12 cellular contexts compared by ENCODE assay signal in the genomic region with DNA sequence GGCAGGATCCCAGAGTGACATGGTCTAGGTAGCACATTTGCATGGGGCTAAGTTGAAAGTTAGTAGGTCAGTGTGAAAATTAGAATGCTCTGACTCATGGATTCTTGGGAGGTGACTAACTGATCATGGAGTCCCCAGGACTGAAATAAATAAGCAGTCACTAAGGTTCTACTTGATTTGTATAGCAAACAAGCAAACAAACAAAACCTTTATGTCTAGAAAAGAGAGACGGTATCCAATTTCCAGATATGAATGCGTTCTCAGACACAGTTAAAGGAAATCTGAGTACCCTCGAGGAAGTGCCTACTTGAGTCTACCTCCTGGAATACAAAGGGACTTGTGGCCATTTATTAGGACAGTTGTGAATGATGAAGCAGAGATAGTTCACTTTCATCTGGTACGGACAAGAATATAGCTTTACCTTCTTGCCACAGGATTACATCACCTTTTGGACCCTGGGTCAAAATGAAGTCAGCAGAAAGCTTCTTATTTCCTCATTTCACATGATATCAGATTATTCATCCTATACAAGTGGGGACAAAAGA. TPM values are rescaled to one million over a fixed set of nuclear protein-coding genes. Genes with fewer than 3 reads are reported as not detected.
DNase-seq lines count a peak whose midpoint lies in the region; ATAC-seq and TF ChIP-seq lines count a peak whose summit lies in the region.
"Had no signal": no experiment of that assay in that cellular context is flagged by ENCODE, and none has a peak within 500 bp of the region (broad histone marks: within the 10 kb centered on the region; RNA-seq: fewer than 3 reads in every experiment).

No MANE protein-coding gene starts in this region.

- H3K27ac ChIP-seq in PC-3 (ENCODE audit: low read length), result peak overlapping the region; percentile 60
- H3K27ac ChIP-seq in heart left ventricle, result no peak overlapping the region
- H3K27ac ChIP-seq: KMS-11, transverse colon had no signal

- H3K9me3 ChIP-seq in PC-3 (ENCODE audit: low read length) (no peaks in the 10 kb centered on the region), heart left ventricle (no peaks in the 10 kb centered on the region)
- H3K9me3 ChIP-seq: transverse colon had no signal

- H3K4me1 Mint-ChIP-seq in activated CD4-positive, alpha-beta T cell treated with anti-CD3 and anti-CD28 coated beads for 36 hours, result peaks cover 2% of the 10 kb centered on the region
- H3K4me1 Mint-ChIP-seq in stimulated activated effector memory CD8-positive, alpha-beta T cell treated with anti-CD3 and anti-CD28 coated beads, Interleukin-12 subunit alpha, Interleukin-12 subunit beta, amount 100 ng/mL, for 72 hours, result peaks cover 6% of the 10 kb centered on the region
- H3K4me1 Mint-ChIP-seq: memory B cell had no signal

- 85 to 92% (median 88%) methylated on average over 4 of the region's 4 CpGs for WGBS in heart left ventricle, 4 donors

- no peaks in the 10 kb centered on the region for H3K27me3 Mint-ChIP-seq in activated CD4-positive, alpha-beta T cell treated with anti-CD3 and anti-CD28 coated beads for 36 hours
- H3K27me3 Mint-ChIP-seq: memory B cell had no signal

- H2AFZ ChIP-seq in PC-3 (ENCODE audit: low read length), result no peak overlapping the region

- H3K4me3 ChIP-seq in PC-3 (ENCODE audit: low read length), result no peak overlapping the region; the same call in 1 of the 2 replicates
- no peak overlapping the region for H3K4me3 ChIP-seq in heart left ventricle
- H3K4me3 ChIP-seq: transverse colon had no signal

- H3K4me3 Mint-ChIP-seq in activated CD4-positive, alpha-beta T cell treated with anti-CD3 and anti-CD28 coated beads for 36 hours, result no peak overlapping the region
- no peak overlapping the region for H3K4me3 Mint-ChIP-seq in stimulated activated effector memory CD8-positive, alpha-beta T cell treated with anti-CD3 and anti-CD28 coated beads, Interleukin-12 subunit alpha, Interleukin-12 subunit beta, amount 100 ng/mL, for 72 hours
- H3K4me3 Mint-ChIP-seq: H9, memory B cell had no signal

- no peaks in the 10 kb centered on the region for H3K9me2 ChIP-seq in PC-3 (replicated peaks; ENCODE audit: low read length)

- ATAC-seq in activated CD4-positive, alpha-beta T cell treated with anti-CD3 and anti-CD28 coated beads for 36 hours, result peak; percentile 63
- ATAC-seq in PC-3, result peak; percentile 89
- ATAC-seq in stimulated activated effector memory CD8-positive, alpha-beta T cell treated with anti-CD3 and anti-CD28 coated beads, Interleukin-12 subunit alpha, Interleukin-12 subunit beta, amount 100 ng/mL, for 72 hours, result peak; percentile 90
- no peak for ATAC-seq in GM21360 (IDR thresholded peaks at IDR 0.05; ENCODE audit: unreplicated experiment)
- ATAC-seq in heart left ventricle, result no peak

- peaks cover 24% of the 10 kb centered on the region for H3K4me1 ChIP-seq in PC-3 (ENCODE audit: insufficient read depth, low read length)
- no peaks in the 10 kb centered on the region for H3K4me1 ChIP-seq in heart left ventricle
- H3K4me1 ChIP-seq: transverse colon had no signal

- DNase-seq in activated CD4-positive, alpha-beta T cell treated with anti-CD3 and anti-CD28 coated beads for 36 hours, result no peak
- no peak for DNase-seq in activated CD4-positive, alpha-beta T cell treated with anti-CD3 and anti-CD28 coated beads for 4 hours
- DNase-seq in PC-3 (peak; percentile 88), fibroblast of gingiva (ENCODE audit: low read depth) (peak; percentile 60), heart left ventricle (no peak), COR-L47 (lab: John Stamatoyannopoulos, UW) (no peak)
- no peak for DNase-seq in stimulated activated effector memory CD8-positive, alpha-beta T cell treated with anti-CD3 and anti-CD28 coated beads, Interleukin-12 subunit alpha, Interleukin-12 subunit beta, amount 100 ng/mL, for 72 hours (ENCODE audit: low spot score in 2 of 2)
- DNase-seq: H9, transverse colon had no signal

- H3F3A ChIP-seq in PC-3 (ENCODE audit: low read length, unreplicated experiment), result no peaks in the 10 kb centered on the region

- peak overlapping the region; percentile 64 for H3K4me2 ChIP-seq in PC-3 (ENCODE audit: low read length)
- H3K4me2 ChIP-seq: KMS-11 had no signal

- POLR2A ChIA-PET in activated CD4-positive, alpha-beta T cell treated with anti-CD3 and anti-CD28 coated beads for 36 hours (lab: Charles Lee), result interaction anchor here (0.5 kb wide), 1 partner anchor 126 kb away, joined by 3 read pairs; the partner anchor contains the start of gene HNRNPA3
- POLR2A ChIA-PET in PC-3 (lab: Charles Lee; ENCODE audit: unreplicated experiment), result no interaction called here

- no peaks in the 10 kb centered on the region for H3K9me3 Mint-ChIP-seq in activated CD4-positive, alpha-beta T cell treated with anti-CD3 and anti-CD28 coated beads for 36 hours (ENCODE audit: low read depth)
- no peaks in the 10 kb centered on the region for H3K9me3 Mint-ChIP-seq in stimulated activated effector memory CD8-positive, alpha-beta T cell treated with anti-CD3 and anti-CD28 coated beads, Interleukin-12 subunit alpha, Interleukin-12 subunit beta, amount 100 ng/mL, for 72 hours
- H3K9me3 Mint-ChIP-seq: H9, memory B cell had no signal

- TF ChIP-seq CTCF in PC-3 (conservative IDR thresholded peaks at IDR 0.05; ENCODE audit: low read depth, low read length) (no peak), heart left ventricle (IDR thresholded peaks at IDR 0.05) (no peak)

- H3K36me3 Mint-ChIP-seq in activated CD4-positive, alpha-beta T cell treated with anti-CD3 and anti-CD28 coated beads for 36 hours (ENCODE audit: low read depth), result no peaks in the 10 kb centered on the region
- no peaks in the 10 kb centered on the region for H3K36me3 Mint-ChIP-seq in stimulated activated effector memory CD8-positive, alpha-beta T cell treated with anti-CD3 and anti-CD28 coated beads, Interleukin-12 subunit alpha, Interleukin-12 subunit beta, amount 100 ng/mL, for 72 hours
- H3K36me3 Mint-ChIP-seq: memory B cell had no signal

- intact Hi-C loops in activated CD4-positive, alpha-beta T cell treated with anti-CD3 and anti-CD28 coated beads for 36 hours (cut with DNase I, micrococcal nuclease), result loop anchor here in 1 of 2 experiments (5.0 kb wide), 1 partner anchor 279 kb away; a partner anchor contains a TSS
- intact Hi-C loops in PC-3 (cut with micrococcal nuclease), result loop anchor here (1.0 kb wide), 1 partner anchor 59 kb away; no protein-coding TSS in a partner anchor
- intact Hi-C loops in heart left ventricle (cut with DNase I), result loop anchor here (2.0 to 10.0 kb wide), 12 partner anchors 74 to 427 kb away; no protein-coding TSS in a partner anchor

- no peak overlapping the region for H3K27ac Mint-ChIP-seq in activated CD4-positive, alpha-beta T cell treated with anti-CD3 and anti-CD28 coated beads for 36 hours
- H3K27ac Mint-ChIP-seq in stimulated activated effector memory CD8-positive, alpha-beta T cell treated with anti-CD3 and anti-CD28 coated beads, Interleukin-12 subunit alpha, Interleukin-12 subunit beta, amount 100 ng/mL, for 72 hours, result peak overlapping the region; percentile 7
- H3K27ac Mint-ChIP-seq: H9, memory B cell had no signal

- no TSS peak for BruUV-seq in PC-3 (replicated peaks; lab: Mats Ljungman, UMichigan)

- CTCF ChIA-PET in activated CD4-positive, alpha-beta T cell treated with anti-CD3 and anti-CD28 coated beads for 36 hours (lab: Charles Lee), result interaction anchor here (0.9 to 7.3 kb wide), 4 partner anchors 78 to 386 kb away, joined by 3 to 153 read pairs (median 42); no protein-coding TSS in a partner anchor
- CTCF ChIA-PET in PC-3 (lab: Charles Lee), result interaction anchor here (1.0 kb wide), 1 partner anchor 55 kb away, joined by 3 read pairs; no protein-coding TSS in a partner anchor

- H3K79me2 ChIP-seq in PC-3 (ENCODE audit: low read length), result no peaks in the 10 kb centered on the region

- no peaks in the 10 kb centered on the region for H4K20me1 ChIP-seq in PC-3 (ENCODE audit: low read length)

- no peaks in the 10 kb centered on the region for H3K27me3 ChIP-seq in PC-3 (ENCODE audit: low read length)
- H3K27me3 ChIP-seq in heart left ventricle, result no peaks in the 10 kb centered on the region
- H3K27me3 ChIP-seq: transverse colon had no signal

- no peak for TF ChIP-seq POLR2A in heart left ventricle (IDR thresholded peaks at IDR 0.05)

- H3K9ac ChIP-seq in PC-3 (ENCODE audit: low read length), result no peak overlapping the region
- H3K9ac ChIP-seq: KMS-11 had no signal

- H3K36me3 ChIP-seq in PC-3 (ENCODE audit: low read depth, low read length) (no peaks in the 10 kb centered on the region), heart left ventricle (peaks cover 0 to 23% (median 0%) of the 10 kb centered on the region in 9 donors)
- H3K36me3 ChIP-seq: transverse colon had no signal

RNA-seq across cellular contexts. Expression of gene AGPS, which starts 54.3 kb away (rescaled TPM):
- 10 to 100 TPM; 58.7 to 67.3 TPM for total RNA-seq in activated CD4-positive, alpha-beta T cell treated with anti-CD3 and anti-CD28 coated beads for 36 hours
- 147 and 229 TPM in 2 replicates for total RNA-seq in PC-3 (2014; rRNA removed)
- 10 to 100 TPM; 19.7 to 36.6 (median 26.2) TPM for total RNA-seq in heart left ventricle
- 10 to 100 TPM in 1 of 2 donors, 1 to 10 TPM in 1; 4.2 to 15.6 TPM for polyA plus RNA-seq in heart left ventricle

Comparison
In these comparisons a context has a peak if more than half of its experiments do, and no peak if none do; other contexts are left out.
1. ATAC-seq: peak in activated CD4-positive, alpha-beta T cell treated with anti-CD3 and anti-CD28 coated beads for 36 hours (single experiment), PC-3 (single experiment) and stimulated activated effector memory CD8-positive, alpha-beta T cell treated with anti-CD3 and anti-CD28 coated beads, Interleukin-12 subunit alpha, Interleukin-12 subunit beta, amount 100 ng/mL, for 72 hours (single experiment); none in GM21360 (single experiment) and heart left ventricle (0 of 4).
2. DNase-seq: peak in PC-3 (single experiment) and fibroblast of gingiva (single experiment); none in activated CD4-positive, alpha-beta T cell treated with anti-CD3 and anti-CD28 coated beads for 36 hours (single experiment), activated CD4-positive, alpha-beta T cell treated with anti-CD3 and anti-CD28 coated beads for 4 hours (0 of 2), stimulated activated effector memory CD8-positive, alpha-beta T cell treated with anti-CD3 and anti-CD28 coated beads, Interleukin-12 subunit alpha, Interleukin-12 subunit beta, amount 100 ng/mL, for 72 hours (0 of 2), heart left ventricle (0 of 5) and COR-L47 (single experiment).